ENCODE assay signal across 10 cellular contexts in genomic region chr9:133370680-133371079, GRCh38. TPM values are rescaled to one million over a fixed set of nuclear protein-coding genes. Genes with fewer than 3 reads are reported as not detected.
DNase-seq lines count a peak whose midpoint lies in the region; ATAC-seq and TF ChIP-seq lines count a peak whose summit lies in the region.
"Had no signal": no experiment of that assay in that cellular context is flagged by ENCODE, and none has a peak within 500 bp of the region (broad histone marks: within the 10 kb centered on the region; RNA-seq: fewer than 3 reads in every experiment).

No MANE protein-coding gene starts in this region.

- H3K27me3 ChIP-seq in HL-60 (ENCODE audit: insufficient read depth, poor library complexity, severe bottlenecking) (no peaks in the 10 kb centered on the region), skeletal muscle satellite cell (ENCODE audit: control insufficient read depth, insufficient read depth, low read length) (no peaks in the 10 kb centered on the region)
- H3K27me3 ChIP-seq: suprapubic skin had no signal

- H3K4me2 ChIP-seq in skeletal muscle satellite cell (ENCODE audit: low read length) = peak overlapping the region; percentile 6

- peaks cover 61 to 67% of the 10 kb centered on the region in 2 donors for H3K4me1 Mint-ChIP-seq in effector memory CD8-positive, alpha-beta T cell (ENCODE audit: low read depth in 2 of 2)

- TF ChIP-seq CTCF in HL-60 (IDR thresholded peaks at IDR 0.05; ENCODE audit: insufficient read depth, low read length) = no peak

- peaks cover 66% of the 10 kb centered on the region for H3K36me3 ChIP-seq in skeletal muscle satellite cell (ENCODE audit: insufficient read depth, low read length)

- no peaks in the 10 kb centered on the region for H3K9me3 Mint-ChIP-seq in effector memory CD8-positive, alpha-beta T cell

- no peaks in the 10 kb centered on the region for H3K9me3 ChIP-seq in skeletal muscle satellite cell (replicated peaks; ENCODE audit: low read length)
- H3K9me3 ChIP-seq: suprapubic skin had no signal

- 0 out of 2 replicates have a peak overlapping the region, but pooled peaks have one; percentile 8 for H3K27ac ChIP-seq in HL-60 (replicated peaks)
- H3K27ac ChIP-seq: suprapubic skin had no signal

- no peak overlapping the region for H3K4me3 ChIP-seq in HL-60 (replicated peaks; ENCODE audit: insufficient read depth, low read length)
- H3K4me3 ChIP-seq in skeletal muscle satellite cell (ENCODE audit: low read length) = no peak overlapping the region
- H3K4me3 ChIP-seq: K562, suprapubic skin had no signal

- peak overlapping the region; percentile 93 to 94 for H3K4me3 Mint-ChIP-seq in effector memory CD8-positive, alpha-beta T cell

- H3K27ac Mint-ChIP-seq in effector memory CD8-positive, alpha-beta T cell = peak overlapping the region; percentile 94 to 97

- H3K4me1 ChIP-seq in skeletal muscle satellite cell (ENCODE audit: control insufficient read depth, insufficient read depth, low read length) = peaks cover 61% of the 10 kb centered on the region

- DNase-seq in HL-60 (ENCODE audit: low read depth in 1 of 2, low spot score in 1 of 2) (no peak), OCI-M1 (lab: John Stamatoyannopoulos, UW) (no peak), ureter (ENCODE audit: low spot score) (no peak)
- DNase-seq in activated CD4-positive, alpha-beta T cell treated with anti-CD3 and anti-CD28 coated beads, Interleukin-2, amount 50 U/mL, for 1 hour = peak; percentile 38
- DNase-seq in effector memory CD8-positive, alpha-beta T cell = peak; percentile 59 to 62 (median 61)

- H3K9ac ChIP-seq in skeletal muscle satellite cell (ENCODE audit: low read depth, low read length) = no peak overlapping the region

- ATAC-seq in effector memory CD8-positive, alpha-beta T cell (replicated peaks) = peak; percentile 64
- ATAC-seq in HG03439 (IDR thresholded peaks at IDR 0.05; ENCODE audit: unreplicated experiment) = no peak
- ATAC-seq in HG02642 (IDR thresholded peaks at IDR 0.05; ENCODE audit: poor library complexity, unreplicated experiment) = no peak
- ATAC-seq: K562 had no signal

- no peaks in the 10 kb centered on the region for H3K27me3 Mint-ChIP-seq in effector memory CD8-positive, alpha-beta T cell

- peaks cover 91% of the 10 kb centered on the region for H3K36me3 Mint-ChIP-seq in effector memory CD8-positive, alpha-beta T cell (ENCODE audit: insufficient read depth)

RNA-seq across cellular contexts. Expression of gene SURF4, which starts 5.2 kb away (rescaled TPM):
- 347 and 404 TPM in 2 replicates for total RNA-seq in skeletal muscle satellite cell (2012; rRNA removed)
- total RNA-seq in ureter = 128 TPM

RNA-seq across cellular contexts. Expression of gene STKLD1, which starts 5.5 kb away (rescaled TPM):
- 1.1 TPM in 1 of 2 replicates, not detected in the other for total RNA-seq in skeletal muscle satellite cell (2012; rRNA removed)
- total RNA-seq in ureter = 0.75 TPM

RNA-seq across cellular contexts. Expression of gene SURF2, which starts 14.3 kb away (rescaled TPM):
- total RNA-seq in skeletal muscle satellite cell (2012; rRNA removed) = 16.7 and 24.5 TPM in 2 replicates
- 26.0 TPM for total RNA-seq in ureter

RNA-seq across cellular contexts. Expression of gene SURF1, which starts 14.4 kb away (rescaled TPM):
- total RNA-seq in skeletal muscle satellite cell (2012; rRNA removed) = 15.1 and 15.5 TPM in 2 replicates
- 42.2 TPM for total RNA-seq in ureter

RNA-seq across cellular contexts. Expression of gene RPL7A, which starts 22.7 kb away (rescaled TPM):
- total RNA-seq in skeletal muscle satellite cell (2012; rRNA removed) = 2,335 and 3,334 TPM in 2 replicates
- 2,501 TPM for total RNA-seq in ureter

Comparison
In these comparisons a context has a peak if more than half of its experiments do, and no peak if none do; other contexts are left out.
1. DNase-seq: peak in activated CD4-positive, alpha-beta T cell treated with anti-CD3 and anti-CD28 coated beads, Interleukin-2, amount 50 U/mL, for 1 hour (single experiment) and effector memory CD8-positive, alpha-beta T cell (3 of 3); none in HL-60 (0 of 2), OCI-M1 (single experiment) and ureter (single experiment).